8 cellular contexts compared by ENCODE assay signal in genomic region chr1:17539202-17539525, GRCh38. TPM values are rescaled to one million over a fixed set of nuclear protein-coding genes. Genes with fewer than 3 reads are reported as not detected.
A peak's percentile ranks its signal among the peaks of the same experiment; 100 is the strongest.
DNase-seq lines count a peak whose midpoint lies in the region; ATAC-seq and TF ChIP-seq lines count a peak whose summit lies in the region.

No MANE protein-coding gene starts in this region.

- peaks cover 14 to 24% of the 10 kb centered on the region in 2 experiments; a peak in 3 of 4 replicates for H3K79me1 ChIP-seq in IMR-90 (ENCODE audit: low read depth in 1 of 2, low read length in 2 of 2)

- H3K4me2 ChIP-seq in IMR-90 (ENCODE audit: low read depth, low read length) (peak overlapping the region; percentile 26; the same call in 1 of the 2 replicates), mammary epithelial cell (ENCODE audit: insufficient read depth, low read depth, low read length) (peak overlapping the region; percentile 98)

- no peak for TF ChIP-seq POLR2A in IMR-90 (IDR thresholded peaks at IDR 0.05; ENCODE audit: low read depth, low read length)
- no peak for TF ChIP-seq POLR2A in right lobe of liver (IDR thresholded peaks at IDR 0.05)

- 0 out of 2 replicates have a peak overlapping the region, but pooled peaks have one; percentile 42 for H3K23ac ChIP-seq in IMR-90 (ENCODE audit: low read depth, low read length)

- H2AK9ac ChIP-seq in IMR-90 (replicated peaks; ENCODE audit: low read depth, low read length, poor library complexity), result peak overlapping the region; percentile 75

- no peak overlapping the region; the same call in 1 of the 2 replicates for H4K5ac ChIP-seq in IMR-90 (ENCODE audit: low read depth, low read length)

- H4K91ac ChIP-seq in IMR-90 (ENCODE audit: insufficient read depth, low read depth, low read length), result no peak overlapping the region

- H2AK5ac ChIP-seq in IMR-90 (ENCODE audit: low read depth, low read length), result peak overlapping the region; percentile 28; the same call in 1 of the 2 replicates

- TF ChIP-seq CTCF in IMR-90 (conservative IDR thresholded peaks at IDR 0.05; ENCODE audit: low read depth, low read length) (no peak), mammary epithelial cell (conservative IDR thresholded peaks at IDR 0.05 in 1 of 2, IDR thresholded peaks at IDR 0.05 in 1 of 2; ENCODE audit: extremely low read depth in 1 of 2, insufficient read depth in 1 of 2, low read depth in 1 of 2, low read length in 2 of 2) (no peak), right lobe of liver (IDR thresholded peaks at IDR 0.05) (no peak)

- ATAC-seq in IMR-90 (ENCODE audit: low read depth) (no peak), right lobe of liver (no peak), HG03378 (IDR thresholded peaks at IDR 0.05; ENCODE audit: unreplicated experiment) (no peak), HG03159 (IDR thresholded peaks at IDR 0.05; ENCODE audit: unreplicated experiment) (no peak), HG02852 (IDR thresholded peaks at IDR 0.05; ENCODE audit: unreplicated experiment) (no peak)

- H3K18ac ChIP-seq in IMR-90 (ENCODE audit: low read depth, low read length), result no peak overlapping the region

- peak overlapping the region in 1 of 2 experiments; percentile 21; a peak in 1 of 4 replicates for H4K8ac ChIP-seq in IMR-90 (ENCODE audit: low read depth in 2 of 2, low read length in 2 of 2)

- H3K4ac ChIP-seq in IMR-90 (ENCODE audit: low read depth, low read length), result no peak overlapping the region

- WGBS in IMR-90 (ENCODE audit: extremely low coverage in 2 of 2, insufficient read length in 1 of 2), 2 experiments, result no CpG with 5 or more reads among the region's 20 CpGs
- WGBS in mammary epithelial cell (ENCODE audit: low coverage, missing lambda C conversion rate), result 29% methylated on average over 7 of the region's 20 CpGs
- 22% methylated on average over 7 of the region's 20 CpGs for WGBS in right lobe of liver (ENCODE audit: insufficient coverage, low coverage, low lambda C conversion rate, missing lambda C conversion rate)

- H3K9ac ChIP-seq in IMR-90 (ENCODE audit: low read depth, low read length) (peak overlapping the region; percentile 6; the same call in 1 of the 2 replicates), mammary epithelial cell (ENCODE audit: insufficient read depth, low read length) (no peak overlapping the region)

- H3K4me1 ChIP-seq in IMR-90 (ENCODE audit: control insufficient read depth, insufficient read depth, low read length) (peaks cover 8% of the 10 kb centered on the region), mammary epithelial cell (ENCODE audit: insufficient read depth, low read length) (peaks cover 3% of the 10 kb centered on the region), right lobe of liver (peaks cover 0 to 19% (median 0%) of the 10 kb centered on the region in 4 donors)

- H3K36me3 ChIP-seq in IMR-90 (ENCODE audit: control insufficient read depth, insufficient read depth, low read length), result no peaks in the 10 kb centered on the region
- no peaks in the 10 kb centered on the region for H3K36me3 ChIP-seq in mammary epithelial cell (ENCODE audit: insufficient read depth, low read length)
- H3K36me3 ChIP-seq in right lobe of liver, result no peaks in the 10 kb centered on the region

- no peak for TF ChIP-seq RAD21 in IMR-90 (IDR thresholded peaks at IDR 0.05; ENCODE audit: low read length)

- H3K79me2 ChIP-seq in mammary epithelial cell (ENCODE audit: insufficient read depth, low read length), result no peaks in the 10 kb centered on the region

- peak overlapping the region; percentile 79 for H3K4me3 ChIP-seq in IMR-90 (ENCODE audit: insufficient read depth, low read depth, low read length)
- H3K4me3 ChIP-seq in mammary epithelial cell (replicated peaks in 1 of 3; ENCODE audit: insufficient read depth in 1 of 3, low read depth in 2 of 3, low read length in 3 of 3), result peak overlapping the region in 2 of 3 experiments; percentile 6 to 51
- H3K4me3 ChIP-seq in right lobe of liver, result peak overlapping the region in 2 of 3 donors; percentile 36 to 46

- H2BK120ac ChIP-seq in IMR-90 (ENCODE audit: low read depth, low read length), result no peak overlapping the region

- DNase-seq in IMR-90 (no peak), mammary epithelial cell (no peak), right lobe of liver (no peak), substantia nigra (lab: John Stamatoyannopoulos, UW) (no peak), NCI-H82 (lab: John Stamatoyannopoulos, UW) (no peak)

- H3K14ac ChIP-seq in IMR-90 (replicated peaks; ENCODE audit: low read depth, low read length), result no peak overlapping the region

- in situ Hi-C loops in IMR-90 (cut with MboI; ENCODE audit: low sequenced_read_pairs) (no loop called here), mammary epithelial cell (cut with MboI; ENCODE audit: low sequenced_read_pairs in 2 of 2) (no loop called here)

- no peaks in the 10 kb centered on the region for H3K27me3 ChIP-seq in IMR-90 (ENCODE audit: control insufficient read depth, insufficient read depth, low read length)
- H3K27me3 ChIP-seq in mammary epithelial cell (ENCODE audit: insufficient read depth, low read length), result peaks cover 9% of the 10 kb centered on the region
- H3K27me3 ChIP-seq in right lobe of liver, result no peaks in the 10 kb centered on the region

- dilution Hi-C loops in IMR-90 (cut with HindIII; ENCODE audit: low sequenced_read_pairs, unreplicated experiment), result no loop called here
- dilution Hi-C loops in mammary epithelial cell (cut with HindIII; ENCODE audit: low sequenced_read_pairs), result loop anchor here (5.0 kb wide), 1 partner anchor 97 kb away; no protein-coding TSS in a partner anchor

- CTCF ChIA-PET in IMR-90 (lab: Yijun Ruan, JAX), result no interaction called here
- CTCF ChIA-PET in mammary epithelial cell (lab: Charles Lee; ENCODE audit: low non-redundant PET), result interaction anchor here (0.6 kb wide), 1 partner anchor 1388 kb away, joined by 3 read pairs; no protein-coding TSS in a partner anchor

- no peak overlapping the region for H3K27ac ChIP-seq in IMR-90 (ENCODE audit: insufficient read depth, low read length)
- H3K27ac ChIP-seq in mammary epithelial cell (ENCODE audit: insufficient read depth, low read depth, low read length), result no peak overlapping the region
- H3K27ac ChIP-seq in right lobe of liver, result peak overlapping the region in 2 of 3 donors; percentile 26 to 53
- H3K27ac ChIP-seq in substantia nigra (ENCODE audit: low read depth, low read length, poor library complexity, severe bottlenecking), result peak overlapping the region; percentile 58

- H2BK15ac ChIP-seq in IMR-90 (ENCODE audit: low read depth, low read length), result no peak overlapping the region

- H4K20me1 ChIP-seq in IMR-90 (ENCODE audit: insufficient read depth, low read length), result no peaks in the 10 kb centered on the region
- no peaks in the 10 kb centered on the region for H4K20me1 ChIP-seq in mammary epithelial cell (ENCODE audit: insufficient read depth, low read length)

- intact Hi-C loops in IMR-90 (cut with micrococcal nuclease), result no loop called here
- intact Hi-C loops in mammary epithelial cell (cut with micrococcal nuclease), result no loop called here
- intact Hi-C loops in right lobe of liver (cut with DNase I), result no loop called here

- H2BK20ac ChIP-seq in IMR-90 (ENCODE audit: low read depth, low read length), result no peak overlapping the region

- peak overlapping the region; percentile 98 for H2AFZ ChIP-seq in IMR-90 (replicated peaks; ENCODE audit: low read length, poor library complexity)
- no peak overlapping the region for H2AFZ ChIP-seq in mammary epithelial cell (ENCODE audit: low read depth, low read length)

- no peak overlapping the region for H2BK5ac ChIP-seq in IMR-90 (ENCODE audit: low read depth, low read length, poor library complexity, severe bottlenecking)

- no TSS peak for BruUV-seq in IMR-90 (replicated peaks; lab: Mats Ljungman, UMichigan)
- no TSS peak for BruUV-seq in mammary epithelial cell (replicated peaks; lab: Mats Ljungman, UMichigan)

- no peak overlapping the region for H3K56ac ChIP-seq in IMR-90 (ENCODE audit: extremely low read depth, insufficient read depth, low read length)

- POLR2A ChIA-PET in IMR-90 (lab: Charles Lee; ENCODE audit: unreplicated experiment), result no interaction called here

- H3K9me1 ChIP-seq in IMR-90 (ENCODE audit: insufficient read depth, low read length), result no peaks in the 10 kb centered on the region

- H3K9me3 ChIP-seq in IMR-90 (ENCODE audit: control insufficient read depth, insufficient read depth, low read length) (no peaks in the 10 kb centered on the region), mammary epithelial cell (replicated peaks; ENCODE audit: insufficient read depth, low read length) (no peaks in the 10 kb centered on the region), right lobe of liver (no peaks in the 10 kb centered on the region)

TF ChIP-seq in IMR-90, 13 proteins besides CTCF, POLR2A, EP300 and RAD21 (continues in another document):
- TF ChIP-seq CHD1 (IDR thresholded peaks at IDR 0.05; ENCODE audit: low read depth, low read length) (no peak), RCOR1 (IDR thresholded peaks at IDR 0.05; ENCODE audit: insufficient replicate concordance, low read length) (no peak), NFE2L2 (IDR thresholded peaks at IDR 0.05; ENCODE audit: low read depth, low read length) (no peak), BHLHE40 (IDR thresholded peaks at IDR 0.05; ENCODE audit: low read depth, low read length) (no peak), ELK1 (IDR thresholded peaks at IDR 0.05; ENCODE audit: borderline replicate concordance, low read depth, low read length) (no peak), CEBPB (IDR thresholded peaks at IDR 0.05; ENCODE audit: low read depth, low read length) (no peak), SMC3 (IDR thresholded peaks at IDR 0.05; ENCODE audit: low read depth, low read length) (no peak), MAFK (IDR thresholded peaks at IDR 0.05; ENCODE audit: low read depth, low read length) (no peak)

RNA-seq across cellular contexts. Expression of gene ARHGEF10L, which starts 0.3 kb away (rescaled TPM):
- 4.8 and 5.0 TPM in 2 replicates for total RNA-seq in IMR-90 (2012; rRNA removed)
- 12.4 and 14.5 TPM in 2 replicates for polyA plus RNA-seq in IMR-90 (2012; rRNA removed)
- polyA plus RNA-seq in IMR-90 (2012; cell fraction: cytosol; rRNA removed), result 7.7 and 12.8 TPM in 2 replicates
- 23.3 and 59.8 TPM in 2 replicates for polyA plus RNA-seq in IMR-90 (2012; cell fraction: nucleus; rRNA removed; ENCODE audit: low replicate concordance)
- total RNA-seq in mammary epithelial cell, result 1 to 10 TPM; 3.4 to 5.3 TPM
- 1.0 TPM for polyA plus RNA-seq in mammary epithelial cell
- polyA minus RNA-seq in mammary epithelial cell, result 0.41 TPM
- 100 to 1,000 TPM in 2 of 6 experiments, 10 to 100 TPM in 4; 59.7 to 124 (median 87.4) TPM for total RNA-seq in right lobe of liver

Comparison
In these comparisons a context has a peak if more than half of its experiments do, and no peak if none do; other contexts are left out.
1. H3K27ac ChIP-seq: peak in right lobe of liver (2 of 3) and substantia nigra (single experiment); none in IMR-90 (single experiment) and mammary epithelial cell (single experiment).
2. H3K4me3 ChIP-seq: peak in every context shown above with its lines; median percentile 79 in IMR-90; 41 in right lobe of liver; 28 in mammary epithelial cell.
3. RNA of gene ARHGEF10L, which starts 0.3 kb away (total RNA-seq): 59.7 to 124 TPM in right lobe of liver; 3.4 to 5.3 TPM in mammary epithelial cell and 4.8 to 5.0 TPM in IMR-90; every median in the first group is over 4 times any median in the second.